ENCODE assay signal across 13 cellular contexts in genomic region chr9:109507421-109507838, GRCh38. TPM values are rescaled to one million over a fixed set of nuclear protein-coding genes. Genes with fewer than 3 reads are reported as not detected.
A peak's percentile ranks its signal among the peaks of the same experiment; 100 is the strongest.
DNase-seq lines count a peak whose midpoint lies in the region; ATAC-seq and TF ChIP-seq lines count a peak whose summit lies in the region.
"Had no signal": no experiment of that assay in that cellular context is flagged by ENCODE, and none has a peak within 500 bp of the region (broad histone marks: within the 10 kb centered on the region; RNA-seq: fewer than 3 reads in every experiment).

No MANE protein-coding gene starts in this region.

- no peaks in the 10 kb centered on the region for H3K36me3 ChIP-seq in fibroblast of lung (ENCODE audit: control insufficient read depth, insufficient read depth, low read length)

- peaks cover 4% of the 10 kb centered on the region for H3K4me1 ChIP-seq in fibroblast of lung (ENCODE audit: control insufficient read depth, extremely low read depth, insufficient read depth, low read length)

- H3K27ac ChIP-seq in fibroblast of lung (ENCODE audit: insufficient read depth, low read length): no peak overlapping the region

- H2AFZ ChIP-seq in fibroblast of lung (ENCODE audit: low read length): no peak overlapping the region

- DNase-seq in DMS53 (lab: John Stamatoyannopoulos, UW) (peak; percentile 75), RPMI7951 (ENCODE audit: low read depth) (peak; percentile 79), fibroblast of lung (ENCODE audit: low read depth in 2 of 2) (peak; percentile 67 to 73), pulmonary artery endothelial cell (ENCODE audit: low read depth, low spot score) (peak; percentile 11), NCI-H2029 treated with DMSO at 0.1 percent for 48 hours (lab: John Stamatoyannopoulos, UW) (no peak), activated T-cell treated with anti-CD3 and anti-CD28 coated beads for 4 hours (no peak), hypothalamus (lab: John Stamatoyannopoulos, UW) (no peak)
- DNase-seq: activated naive CD4-positive, alpha-beta T cell treated with Interleukin-2 at 50 U/mL for 16 hours; DMS79; GOT3; OCI-M1; small intestine had no signal

- H3K79me2 ChIP-seq in fibroblast of lung (ENCODE audit: control insufficient read depth, insufficient read depth, low read length): no peaks in the 10 kb centered on the region

- no peak for TF ChIP-seq CTCF in fibroblast of lung (conservative IDR thresholded peaks at IDR 0.05 in 1 of 2, IDR thresholded peaks at IDR 0.05 in 1 of 2; ENCODE audit: low read depth in 1 of 2, low read length in 2 of 2)

- peaks cover 2% of the 10 kb centered on the region for H3K27me3 ChIP-seq in fibroblast of lung (ENCODE audit: control insufficient read depth, insufficient read depth, low read length)

- no peaks in the 10 kb centered on the region for H3K9me3 ChIP-seq in fibroblast of lung (ENCODE audit: control insufficient read depth, insufficient read depth, low read depth, low read length)

- no peak overlapping the region for H3K4me2 ChIP-seq in fibroblast of lung (ENCODE audit: extremely low read depth, insufficient read depth, low read length)

- H3K4me3 ChIP-seq in fibroblast of lung (replicated peaks in 1 of 4; ENCODE audit: control extremely low read depth in 1 of 4, insufficient read depth in 1 of 4, low read depth in 3 of 4, low read length in 4 of 4): no peak overlapping the region

- no peak overlapping the region for H3K9ac ChIP-seq in fibroblast of lung (ENCODE audit: insufficient read depth, low read length)

- H4K20me1 ChIP-seq in fibroblast of lung (ENCODE audit: control insufficient read depth, extremely low read depth, insufficient read depth, low read length): no peaks in the 10 kb centered on the region

- ATAC-seq in GM19455 (IDR thresholded peaks at IDR 0.05; ENCODE audit: unreplicated experiment): no peak

RNA-seq across cellular contexts. Expression of gene PTPN3, which starts 9.3 kb away (rescaled TPM):
- total RNA-seq in RPMI7951 (2014; rRNA removed; shearing (Covaris generic)): 1.6 TPM in 2 replicates
- total RNA-seq in fibroblast of lung (1.3 and 2.3 TPM in 2 replicates), pulmonary artery endothelial cell (0.39 and 1.1 TPM in 2 replicates)
- 0.52 and 1.4 TPM in 2 replicates for polyA plus RNA-seq in fibroblast of lung
- 0.28 and 1.2 TPM in 2 replicates for polyA plus RNA-seq in fibroblast of lung (2012)
- 0.31 and 1.5 TPM in 2 replicates for polyA minus RNA-seq in fibroblast of lung (ENCODE audit: low replicate concordance)

Comparison
In these comparisons a context has a peak if more than half of its experiments do, and no peak if none do; other contexts are left out.
1. DNase-seq: peak in DMS53 (single experiment), RPMI7951 (single experiment), fibroblast of lung (2 of 2) and pulmonary artery endothelial cell (single experiment); none in NCI-H2029 treated with DMSO at 0.1 percent for 48 hours (single experiment), activated T-cell treated with anti-CD3 and anti-CD28 coated beads for 4 hours (single experiment) and hypothalamus (0 of 51).